ENCODE assay signal across 13 cellular contexts in genomic region chr1:19083081-19083480, GRCh38.
A peak's percentile ranks its signal among the peaks of the same experiment; 100 is the strongest.
DNase-seq lines count a peak whose midpoint lies in the region; ATAC-seq and TF ChIP-seq lines count a peak whose summit lies in the region.
"Had no signal": no experiment of that assay in that cellular context is flagged by ENCODE, and none has a peak within 500 bp of the region (broad histone marks: within the 10 kb centered on the region; RNA-seq: fewer than 3 reads in every experiment).

No MANE protein-coding gene starts in this region.

- no peaks in the 10 kb centered on the region for H3K9me3 Mint-ChIP-seq in brain

- H3K4me3 ChIP-seq in right atrium auricular region (no peak overlapping the region), right lobe of liver (no peak overlapping the region)

- H3K9me3 ChIP-seq in right atrium auricular region, result no peaks in the 10 kb centered on the region
- H3K9me3 ChIP-seq in right lobe of liver, result no peaks in the 10 kb centered on the region
- H3K9me3 ChIP-seq: SK-N-SH had no signal

- intact Hi-C loops in cardiac septum (cut with DNase I), result loop anchor here (5.0 kb wide), 2 partner anchors 131 to 176 kb away; no protein-coding TSS in a partner anchor
- intact Hi-C loops in right lobe of liver (cut with DNase I), result no loop called here

- peaks cover 17% of the 10 kb centered on the region for H3K4me1 Mint-ChIP-seq in brain

- H3K4me1 ChIP-seq in right atrium auricular region (peaks cover 0 to 20% of the 10 kb centered on the region in 2 donors), right lobe of liver (peaks cover 0 to 52% (median 24%) of the 10 kb centered on the region in 4 donors)

- 50% methylated on average over 7 of the region's 7 CpGs for WGBS in right lobe of liver (ENCODE audit: insufficient coverage, low coverage, low lambda C conversion rate, missing lambda C conversion rate)

- TF ChIP-seq POLR2A in right lobe of liver (IDR thresholded peaks at IDR 0.05), result no peak

- ATAC-seq in right lobe of liver, result peak in 2 of 4 donors; percentile 15 to 17
- no peak for ATAC-seq in GM19035 (IDR thresholded peaks at IDR 0.05; ENCODE audit: unreplicated experiment)

- peaks cover 97% of the 10 kb centered on the region for H3K36me3 ChIP-seq in right atrium auricular region
- H3K36me3 ChIP-seq in right lobe of liver, result peaks cover 0 to 74% (median 31%) of the 10 kb centered on the region in 4 donors

- DNase-seq in right atrium auricular region (ENCODE audit: low spot score) (no peak), cardiac septum (ENCODE audit: low spot score) (no peak), right lobe of liver (no peak), NCI-H187 treated with DMSO at 0.1 percent for 48 hours (lab: John Stamatoyannopoulos, UW) (no peak), NAMALWA (ENCODE audit: low spot score) (no peak), NCI-H1092 treated with DMSO at 0.1 percent for 48 hours (lab: John Stamatoyannopoulos, UW) (no peak)
- DNase-seq: activated CD4-positive, CD25-positive, alpha-beta regulatory T cell treated with anti-CD3 and anti-CD28 coated beads, Interleukin-2, amount 50 U/mL, for 72 hours; activated effector memory CD4-positive, alpha-beta T cell treated with Interleukin-2 at 50 U/mL for 16 hours; NCI-H2081 treated with DMSO at 0.1 percent for 48 hours; occipital lobe; SK-N-SH had no signal

- H3K4me3 Mint-ChIP-seq in brain, result no peak overlapping the region

- H3K27ac ChIP-seq in right atrium auricular region (peak overlapping the region; percentile 40 to 69), right lobe of liver (peak overlapping the region; percentile 18 to 45 (median 28))

- H3K27me3 ChIP-seq in right atrium auricular region, result no peaks in the 10 kb centered on the region
- no peaks in the 10 kb centered on the region for H3K27me3 ChIP-seq in right lobe of liver

- no peak for TF ChIP-seq CTCF in right atrium auricular region (IDR thresholded peaks at IDR 0.05)
- TF ChIP-seq CTCF in brain (conservative IDR thresholded peaks at IDR 0.05), result no peak
- TF ChIP-seq CTCF in right lobe of liver (IDR thresholded peaks at IDR 0.05), result no peak

- H3K36me3 Mint-ChIP-seq in brain, result peaks cover 75% of the 10 kb centered on the region

- H3K27me3 Mint-ChIP-seq in brain, result no peaks in the 10 kb centered on the region

- peak overlapping the region in 3 of 5 experiments; percentile 12 to 64 (median 58) for H3K27ac Mint-ChIP-seq in brain
